In the genomic region with DNA sequence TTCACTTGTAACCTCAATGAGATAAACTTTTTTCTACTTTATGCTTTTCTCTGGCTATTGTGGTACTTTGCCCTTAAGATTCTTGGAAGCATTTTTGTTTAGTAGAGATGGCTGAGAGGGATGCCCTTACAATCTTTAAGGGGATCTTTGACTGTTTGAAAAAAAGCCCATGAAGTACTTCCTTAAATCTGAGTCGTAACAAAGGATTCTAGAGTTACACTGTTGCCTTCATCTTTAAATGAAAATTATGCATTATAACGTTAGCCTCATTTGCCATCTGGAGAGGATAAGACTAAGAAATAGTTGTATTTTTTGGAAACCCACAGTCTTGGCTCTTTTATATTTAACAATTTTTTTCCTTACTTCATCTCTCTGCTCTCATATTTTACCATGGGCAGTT, we compare ENCODE assay signal across 26 cellular contexts. TPM values are rescaled to one million over a fixed set of nuclear protein-coding genes. Genes with fewer than 3 reads are reported as not detected.
"Had no signal": no experiment of that assay in that cellular context is flagged by ENCODE, and none has a peak within 500 bp of the region (broad histone marks: within the 10 kb centered on the region; RNA-seq: fewer than 3 reads in every experiment).

No MANE protein-coding gene starts in this region.

- H3K9me3 Mint-ChIP-seq: natural killer cell treated with Interleukin-12 subunit alpha and Interleukin-12 subunit beta and Interleukin-15 and Interleukin-18, amount 100 ng/mL, for 72 hours; stimulated activated naive B cell treated with anti-CD40 and anti-IgM and Interleukin-4, amounts not matched to agents 10 μg/mL and 1 μg/mL and 100 μg/mL, for 72 hours; stimulated activated naive CD8-positive, alpha-beta T cell treated with anti-CD3 and anti-CD28 coated beads, Interleukin-15, Interleukin-2, amounts not matched to agents 100 ng/mL and 50 ng/mL, for 24 hours had no signal

- H3K4me3 Mint-ChIP-seq: naive thymus-derived CD8-positive, alpha-beta T cell; natural killer cell treated with Interleukin-12 subunit alpha and Interleukin-12 subunit beta and Interleukin-15 and Interleukin-18, amount 100 ng/mL, for 72 hours; nephron progenitor cell; neural crest cell; stimulated activated effector memory CD8-positive, alpha-beta T cell treated with anti-CD3 and anti-CD28 coated beads, Interleukin-12 subunit alpha, Interleukin-12 subunit beta, amount 100 ng/mL, for 72 hours; stimulated activated naive B cell treated with anti-CD40 and anti-IgM and Interleukin-4, amounts not matched to agents 10 μg/mL and 1 μg/mL and 100 μg/mL, for 72 hours; stimulated activated naive CD8-positive, alpha-beta T cell treated with anti-CD3 and anti-CD28 coated beads, Interleukin-15, Interleukin-2, amounts not matched to agents 100 ng/mL and 50 ng/mL, for 24 hours had no signal

- H3K4me1 Mint-ChIP-seq: naive thymus-derived CD8-positive, alpha-beta T cell; nephron progenitor cell; stimulated activated effector memory CD8-positive, alpha-beta T cell treated with anti-CD3 and anti-CD28 coated beads, Interleukin-12 subunit alpha, Interleukin-12 subunit beta, amount 100 ng/mL, for 72 hours; stimulated activated naive B cell treated with anti-CD40 and anti-IgM and Interleukin-4, amounts not matched to agents 10 μg/mL and 1 μg/mL and 100 μg/mL, for 72 hours had no signal

- ATAC-seq: naive thymus-derived CD8-positive, alpha-beta T cell; natural killer cell treated with Interleukin-12 subunit alpha and Interleukin-12 subunit beta and Interleukin-15 and Interleukin-18, amount 100 ng/mL, for 72 hours; pancreas; right cardiac atrium; right lobe of liver; stimulated activated effector memory CD8-positive, alpha-beta T cell treated with anti-CD3 and anti-CD28 coated beads, Interleukin-12 subunit alpha, Interleukin-12 subunit beta, amount 100 ng/mL, for 72 hours; stimulated activated naive B cell treated with anti-CD40 and anti-IgM and Interleukin-4, amounts not matched to agents 10 μg/mL and 1 μg/mL and 100 μg/mL, for 72 hours had no signal

- H3K4me3 ChIP-seq: pancreas, prostate gland, right lobe of liver, sigmoid colon, stomach, thoracic aorta, thyroid gland, tibial nerve, upper lobe of left lung, uterus had no signal

- DNase-seq: naive thymus-derived CD8-positive, alpha-beta T cell; nephron progenitor cell; nucleus accumbens; pancreas; right cardiac atrium; right lobe of liver; sigmoid colon; small intestine; stimulated activated CD4-positive, alpha-beta T cell treated with anti-CD3 and anti-CD28 coated beads, Interleukin-15, amount 100 ng/mL, for 24 hours; stimulated activated CD4-positive, alpha-beta T cell treated with anti-CD3 and anti-CD28 coated beads, Interleukin-2, amount 100 ng/mL, for 24 hours; stimulated activated CD4-positive, alpha-beta T cell treated with anti-CD3 and anti-CD28 coated beads, Interleukin-2, amount 100 ng/mL, for 48 hours; stimulated activated CD4-positive, alpha-beta T cell treated with anti-CD3 and anti-CD28 coated beads, Interleukin-4, amount 100 ng/mL, for 24 hours; stimulated activated naive B cell treated with anti-CD40 and anti-IgM and Interleukin-4, amounts not matched to agents 10 μg/mL and 1 μg/mL and 100 μg/mL, for 72 hours; stimulated activated naive CD4-positive, alpha-beta T cell treated with Interleukin-2 at 50 U/mL for 16 hours; stomach; thyroid gland; trophoblast cell; upper lobe of left lung; uterus had no signal

- H3K27me3 Mint-ChIP-seq: natural killer cell treated with Interleukin-12 subunit alpha and Interleukin-12 subunit beta and Interleukin-15 and Interleukin-18, amount 100 ng/mL, for 72 hours; stimulated activated naive B cell treated with anti-CD40 and anti-IgM and Interleukin-4, amounts not matched to agents 10 μg/mL and 1 μg/mL and 100 μg/mL, for 72 hours had no signal

- H3K36me3 Mint-ChIP-seq: naive thymus-derived CD8-positive, alpha-beta T cell; natural killer cell treated with Interleukin-12 subunit alpha and Interleukin-12 subunit beta and Interleukin-15 and Interleukin-18, amount 100 ng/mL, for 72 hours; stimulated activated effector memory CD8-positive, alpha-beta T cell treated with anti-CD3 and anti-CD28 coated beads, Interleukin-12 subunit alpha, Interleukin-12 subunit beta, amount 100 ng/mL, for 72 hours; stimulated activated naive B cell treated with anti-CD40 and anti-IgM and Interleukin-4, amounts not matched to agents 10 μg/mL and 1 μg/mL and 100 μg/mL, for 72 hours had no signal

- H3K27ac Mint-ChIP-seq: naive thymus-derived CD8-positive, alpha-beta T cell; natural killer cell treated with Interleukin-12 subunit alpha and Interleukin-12 subunit beta and Interleukin-15 and Interleukin-18, amount 100 ng/mL, for 72 hours; nephron progenitor cell; stimulated activated effector memory CD8-positive, alpha-beta T cell treated with anti-CD3 and anti-CD28 coated beads, Interleukin-12 subunit alpha, Interleukin-12 subunit beta, amount 100 ng/mL, for 72 hours; stimulated activated naive B cell treated with anti-CD40 and anti-IgM and Interleukin-4, amounts not matched to agents 10 μg/mL and 1 μg/mL and 100 μg/mL, for 72 hours; stimulated activated naive CD8-positive, alpha-beta T cell treated with anti-CD3 and anti-CD28 coated beads, Interleukin-15, Interleukin-2, amounts not matched to agents 100 ng/mL and 50 ng/mL, for 24 hours had no signal

RNA-seq across cellular contexts. Expression of gene FZD1, which starts 37.8 kb away (rescaled TPM):
- total RNA-seq: naive thymus-derived CD8-positive, alpha-beta T cell had no signal
